ENCODE assay signal across 8 cellular contexts in genomic region chr2:75710577-75711253, GRCh38.
DNase-seq lines count a peak whose midpoint lies in the region; ATAC-seq and TF ChIP-seq lines count a peak whose summit lies in the region.

GCFC2 (minus strand) TSS chr2:75710915; CDS start chr2:75710855, 60 bp downstream.

- DNase-seq in Ammon's horn (ENCODE audit: low spot score) (peak; percentile 91), NCI-H446 treated with DMSO at 0.1 percent for 48 hours (lab: John Stamatoyannopoulos, UW) (peak; percentile 74), choroid plexus epithelial cell (ENCODE audit: low read depth) (peak; percentile 91), kidney tubule cell (ENCODE audit: low spot score) (peak; percentile 92)
- peak; percentile 74 to 76 for DNase-seq in activated CD4-positive, alpha-beta T cell treated with anti-CD3 and anti-CD28 coated beads for 24 hours (ENCODE audit: low read depth in 2 of 2)
- DNase-seq in stimulated activated CD4-positive, alpha-beta T cell treated with anti-CD3 and anti-CD28 coated beads, Interleukin-1b, Interleukin-23, amount 100 ng/mL, for 4 hours (ENCODE audit: low read depth in 2 of 2): peak; percentile 73 to 82

- peak within 1 kb of the TSS; percentile 84 for H3K4me3 ChIP-seq in choroid plexus epithelial cell (ENCODE audit: low read depth, low read length)

- peak; percentile 35 for TF ChIP-seq CTCF in choroid plexus epithelial cell (conservative IDR thresholded peaks at IDR 0.05; ENCODE audit: low read depth, low read length)

- ATAC-seq in GM19043 (IDR thresholded peaks at IDR 0.05; ENCODE audit: low read depth, unreplicated experiment) (peak; percentile 89), HG03378 (IDR thresholded peaks at IDR 0.05; ENCODE audit: unreplicated experiment) (peak; percentile 85)

Comparison
In these comparisons a context has a peak if more than half of its experiments do, and no peak if none do; other contexts are left out.
1. Peak in every context shown above with its lines: DNase-seq, ATAC-seq and H3K4me3 ChIP-seq.